ENCODE assay signal across 8 cellular contexts in the genomic region with DNA sequence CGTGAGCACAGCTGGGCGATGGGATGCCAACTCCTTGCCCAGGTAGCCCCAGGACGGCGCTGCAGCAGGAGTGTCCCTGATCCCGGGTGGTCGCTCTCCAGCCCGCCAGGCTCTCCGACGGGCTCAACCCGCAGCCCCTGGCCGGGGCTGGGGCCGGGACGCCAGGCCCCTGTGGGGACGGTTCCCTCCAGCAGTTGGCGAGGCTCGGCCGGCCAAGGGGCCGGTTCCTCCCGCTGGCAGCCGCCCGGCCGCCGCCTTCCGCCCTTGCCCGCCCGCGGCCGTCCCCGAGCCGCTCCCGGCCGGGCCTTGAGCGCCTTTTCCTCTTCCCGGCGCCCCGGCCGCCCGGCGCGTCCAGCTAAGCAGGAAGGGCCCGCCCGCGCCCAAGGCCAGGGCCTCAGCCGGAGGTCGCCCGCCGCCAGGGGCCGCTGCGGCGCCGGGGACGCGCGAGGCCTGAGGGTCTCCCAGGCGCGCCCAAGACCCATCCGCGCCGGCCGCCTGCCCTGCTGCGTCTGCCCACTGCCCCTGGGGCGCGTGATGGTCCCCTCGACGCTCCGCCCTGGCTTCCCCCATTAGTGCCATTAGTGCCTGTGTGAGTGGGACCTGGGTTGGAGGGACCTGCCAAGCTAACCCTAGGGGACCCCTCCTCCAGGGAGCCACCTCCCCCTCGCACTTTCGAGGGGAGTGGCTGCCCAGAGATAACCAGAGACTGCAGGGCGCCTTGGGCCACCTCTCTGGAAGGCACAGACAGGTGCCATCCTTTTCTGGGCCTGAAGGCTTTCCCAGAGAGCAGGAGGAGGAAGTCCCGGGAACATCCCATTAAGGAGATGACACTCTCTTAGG.
A peak's percentile ranks its signal among the peaks of the same experiment; 100 is the strongest.
DNase-seq lines count a peak whose midpoint lies in the region; ATAC-seq and TF ChIP-seq lines count a peak whose summit lies in the region.

No MANE protein-coding gene starts in this region.

- H3K4me1 Mint-ChIP-seq in chondrocyte (ENCODE audit: low read depth): peaks cover 9% of the 10 kb centered on the region

- BruUV-seq in PC-9 (replicated peaks; lab: Mats Ljungman, UMichigan): no TSS peak

- H3K36me3 Mint-ChIP-seq in chondrocyte (ENCODE audit: low read depth): no peaks in the 10 kb centered on the region

- H3K27me3 Mint-ChIP-seq in chondrocyte (ENCODE audit: low read depth): peaks cover 16% of the 10 kb centered on the region

- peaks cover 25% of the 10 kb centered on the region for H3F3A ChIP-seq in PC-9 (ENCODE audit: insufficient read depth, low read depth)

- H3K27ac Mint-ChIP-seq in chondrocyte (ENCODE audit: unreplicated experiment): no peak overlapping the region

- H3K27me3 ChIP-seq in PC-9 (ENCODE audit: insufficient read depth, low read depth): no peaks in the 10 kb centered on the region
- peaks cover 35% of the 10 kb centered on the region for H3K27me3 ChIP-seq in lower lobe of right lung (ENCODE audit: low read depth)

- intact Hi-C loops in PC-9 (cut with micrococcal nuclease; ENCODE audit: unreplicated experiment) (loop anchor here (10.0 kb wide), 1 partner anchor 370 kb away; no protein-coding TSS in a partner anchor), lower lobe of right lung (cut with DNase I) (loop anchor here (10.0 kb wide), 1 partner anchor 230 kb away; the partner anchor contains the start of gene WNT7A)

- POLR2A ChIA-PET in PC-9 (lab: Charles Lee; ENCODE audit: unreplicated experiment): interaction anchor here (0.6 kb wide), 1 partner anchor 468 kb away, joined by 4 read pairs; no protein-coding TSS in a partner anchor

- H4K20me1 ChIP-seq in PC-9 (ENCODE audit: insufficient read depth): no peaks in the 10 kb centered on the region

- no peaks in the 10 kb centered on the region for H3K9me3 Mint-ChIP-seq in chondrocyte (ENCODE audit: low read depth)

- H3K4me1 ChIP-seq in PC-9 (replicated peaks; ENCODE audit: insufficient read depth): peaks cover 56% of the 10 kb centered on the region
- peaks cover 12% of the 10 kb centered on the region for H3K4me1 ChIP-seq in lower lobe of right lung

- peak overlapping the region; percentile 42 for H3K4me2 ChIP-seq in PC-9

- H3K4me3 ChIP-seq in PC-9: no peak overlapping the region
- peak overlapping the region; percentile 38 for H3K4me3 ChIP-seq in lower lobe of right lung

- no peak overlapping the region for H3K27ac ChIP-seq in PC-9
- H3K27ac ChIP-seq in lower lobe of right lung: no peak overlapping the region

- no peaks in the 10 kb centered on the region for H3K36me3 ChIP-seq in PC-9 (ENCODE audit: low read depth)
- H3K36me3 ChIP-seq in lower lobe of right lung: no peaks in the 10 kb centered on the region

- peak overlapping the region; percentile 22 for H3K4me3 Mint-ChIP-seq in chondrocyte (ENCODE audit: unreplicated experiment)

- no peaks in the 10 kb centered on the region for H3K9me2 ChIP-seq in PC-9 (ENCODE audit: insufficient read depth)

- peak; percentile 35 to 43 for ATAC-seq in lower lobe of right lung

- no peak overlapping the region for H2AFZ ChIP-seq in PC-9

- CTCF ChIA-PET in PC-9 (lab: Charles Lee): interaction anchor here (0.7 to 1.2 kb wide), 3 partner anchors 159 to 231 kb away, joined by 3 to 7 read pairs (median 4); partner anchors contain the start of gene WNT7A

- no peaks in the 10 kb centered on the region for H3K79me2 ChIP-seq in PC-9 (ENCODE audit: low read depth)

- TF ChIP-seq CTCF in PC-9 (conservative IDR thresholded peaks at IDR 0.05) (peak; percentile 68), chondrocyte (IDR thresholded peaks at IDR 0.05) (peak; percentile 82), lower lobe of right lung (IDR thresholded peaks at IDR 0.05) (peak; percentile 49)

- DNase-seq in DMS 273 (lab: John Stamatoyannopoulos, UW; ENCODE audit: unreplicated experiment) (peak; percentile 73), DMS 273 treated with DMSO at 0.1 percent for 48 hours (lab: John Stamatoyannopoulos, UW) (no peak), PC-9 (peak in 1 of 2 experiments; percentile 65), chondrocyte (ENCODE audit: low spot score) (no peak), lower lobe of right lung (no peak), H4 (ENCODE audit: low spot score) (no peak), DMS153 (lab: John Stamatoyannopoulos, UW) (no peak), SHP77 treated with DMSO at 0.1 percent for 48 hours (lab: John Stamatoyannopoulos, UW) (no peak)

- H3K9me3 ChIP-seq in PC-9 (ENCODE audit: insufficient read depth, low read depth): no peaks in the 10 kb centered on the region
- H3K9me3 ChIP-seq in lower lobe of right lung: no peaks in the 10 kb centered on the region
